24 cellular contexts compared by ENCODE assay signal in the genomic region with DNA sequence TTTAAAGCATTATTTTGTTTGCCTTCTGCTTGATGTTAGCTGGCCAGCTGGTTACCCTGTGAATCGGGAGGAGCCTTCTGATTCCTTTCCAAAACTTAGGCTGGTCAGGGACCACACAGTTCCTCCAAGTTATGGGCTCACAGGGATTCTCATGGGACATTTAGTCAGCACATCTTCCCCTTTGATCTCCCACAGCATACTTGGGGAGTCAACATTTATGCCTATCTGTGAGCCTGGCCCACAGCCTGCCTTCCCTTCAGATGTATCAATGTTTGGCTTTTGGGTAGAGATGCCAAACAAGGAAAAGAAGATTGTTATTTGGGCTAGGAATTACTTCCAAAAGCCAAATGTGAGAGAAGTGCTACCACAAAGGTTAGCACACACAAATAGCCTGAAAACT. TPM values are rescaled to one million over a fixed set of nuclear protein-coding genes. Genes with fewer than 3 reads are reported as not detected.
DNase-seq lines count a peak whose midpoint lies in the region; ATAC-seq, FAIRE-seq and TF ChIP-seq lines count a peak whose summit lies in the region.
"Had no signal": no experiment of that assay in that cellular context is flagged by ENCODE, and none has a peak within 500 bp of the region (broad histone marks: within the 10 kb centered on the region; RNA-seq: fewer than 3 reads in every experiment).

No MANE protein-coding gene starts in this region.

- TF ChIP-seq CTCF in A549 (IDR thresholded peaks at IDR 0.05): no peak
- TF ChIP-seq CTCF in lower lobe of right lung (IDR thresholded peaks at IDR 0.05): no peak

- H3K27me3 ChIP-seq in lower lobe of right lung (ENCODE audit: low read depth): no peaks in the 10 kb centered on the region
- H3K27me3 ChIP-seq: BE2C; BLaER1 treated with 17β-estradiol and CSF1 and Interleukin-3, amounts not matched to agents 10 nM and 100 nM had no signal

- WGBS in A549 (ENCODE audit: missing lambda C conversion rate): 71% methylated on average over 1 of the region's 1 CpG

- no peak for DNase-seq in A549 (ENCODE audit: low read depth in 1 of 2, low spot score in 1 of 2)
- DNase-seq in lower lobe of right lung: no peak
- no peak for DNase-seq in inferior parietal cortex (ENCODE audit: extremely low spot score)
- no peak for DNase-seq in Right ventricle myocardium inferior (ENCODE audit: missing footprints)
- DNase-seq in activated T-cell treated with anti-CD3 and anti-CD28 coated beads, Interleukin-2, amount 50 U/mL, for 1 hour: no peak
- DNase-seq: ACHN; AML-193; BE2C; CD4-positive, alpha-beta T cell; CD8-positive, alpha-beta memory T cell; DMS 273 treated with DMSO at 0.1 percent for 48 hours; DMS79; EL; GDM1; GOT3; H7; HCEC 1CT had no signal

- H3K27ac ChIP-seq in A549 (peak overlapping the region; percentile 30 to 58; a peak in 4 of 6 replicates), lower lobe of right lung (peak overlapping the region; percentile 7)
- H3K27ac ChIP-seq: 22Rv1; BLaER1 treated with 17β-estradiol and CSF1 and Interleukin-3, amounts not matched to agents 10 nM and 100 nM had no signal

- no peaks in the 10 kb centered on the region for H3K36me3 ChIP-seq in lower lobe of right lung
- H3K36me3 ChIP-seq: BE2C; BLaER1 treated with 17β-estradiol and CSF1 and Interleukin-3, amounts not matched to agents 10 nM and 100 nM had no signal

- 0 out of 3 replicates have a peak, but pooled peaks cover 9% of the 10 kb centered on the region for H3K4me1 ChIP-seq in A549
- no peaks in the 10 kb centered on the region for H3K4me1 ChIP-seq in lower lobe of right lung
- H3K4me1 ChIP-seq: BE2C; BLaER1 treated with 17β-estradiol and CSF1 and Interleukin-3, amounts not matched to agents 10 nM and 100 nM had no signal

- TF ChIP-seq POLR2A in A549 (IDR thresholded peaks at IDR 0.05; ENCODE audit: low read length): no peak

- POLR2A ChIA-PET in A549 (lab: Yijun Ruan, JAX): no interaction called here

- CTCF ChIA-PET in A549 (lab: Yijun Ruan, JAX): no interaction called here

- FAIRE-seq in A549 (lab: Jason Lieb, UNC): no peak
- peak; percentile 33 for FAIRE-seq in endometrium (lab: Jason Lieb, UNC)
- FAIRE-seq: A204.1, D721Med, GM12878, GM18507 had no signal

- 0 out of 3 replicates have a peak overlapping the region, but pooled peaks have one; percentile 19 for H3K4me2 ChIP-seq in A549
- H3K4me2 ChIP-seq: BLaER1 treated with 17β-estradiol and CSF1 and Interleukin-3, amounts not matched to agents 10 nM and 100 nM had no signal

- intact Hi-C loops in lower lobe of right lung (cut with DNase I) (loop anchor here (10.0 kb wide), 1 partner anchor 335 kb away; no protein-coding TSS in a partner anchor), Right ventricle myocardium inferior (cut with DNase I) (loop anchor here (5.0 kb wide), 1 partner anchor 332 kb away; no protein-coding TSS in a partner anchor)

- ATAC-seq in A549 (no peak), lower lobe of right lung (no peak), Right ventricle myocardium inferior (no peak)
- ATAC-seq: GM12878 had no signal

- H3K9me3 ChIP-seq in A549: no peaks in the 10 kb centered on the region
- no peaks in the 10 kb centered on the region for H3K9me3 ChIP-seq in lower lobe of right lung
- H3K9me3 ChIP-seq: BE2C; BLaER1 treated with 17β-estradiol and CSF1 and Interleukin-3, amounts not matched to agents 10 nM and 100 nM had no signal

- TF ChIP-seq RAD21 in A549 (conservative IDR thresholded peaks at IDR 0.05 in 1 of 2, IDR thresholded peaks at IDR 0.05 in 1 of 2): no peak

- no peak for TF ChIP-seq EP300 in A549 (IDR thresholded peaks at IDR 0.05)

- H3K4me3 ChIP-seq in A549: no peak overlapping the region
- H3K4me3 ChIP-seq in lower lobe of right lung: no peak overlapping the region
- H3K4me3 ChIP-seq: BLaER1 treated with 17β-estradiol and CSF1 and Interleukin-3, amounts not matched to agents 10 nM and 100 nM; GM12878 had no signal

TF ChIP-seq in A549, 52 proteins besides CTCF, POLR2A, EP300 and RAD21:
- TF ChIP-seq BHLHE40 (IDR thresholded peaks at IDR 0.05; ENCODE audit: low read depth, low read length): no peak
- TF ChIP-seq ZC3H11A (IDR thresholded peaks at IDR 0.05): no peak

RNA-seq across cellular contexts. Expression of gene DCP1A, which starts 32.6 kb away (rescaled TPM):
- polyA plus RNA-seq in A549 (2011; rRNA removed) (27.4 and 28.8 TPM in 2 replicates), A549 (2017; fragmentation: RNase III; extraction: RNeasy Plus Mini Kit Qiagen cat#74134 plus additional on column Dnase treatment) (7.3 to 7.4 TPM (median 7.3 TPM) in 3 replicates)
- polyA plus RNA-seq in A549 (2012; cell fraction: cytosol; rRNA removed): 9.5 and 12.1 TPM in 2 replicates
- polyA plus RNA-seq in A549 (2012; cell fraction: nucleus; rRNA removed): 10.6 and 11.5 TPM in 2 replicates
- polyA minus RNA-seq in A549 (2011; rRNA and poly(A)+ RNA removed): 56.2 and 78.1 TPM in 2 replicates
- total RNA-seq in lower lobe of right lung (25.1 TPM), Right ventricle myocardium inferior (17.7 TPM)
